In the genomic region with DNA sequence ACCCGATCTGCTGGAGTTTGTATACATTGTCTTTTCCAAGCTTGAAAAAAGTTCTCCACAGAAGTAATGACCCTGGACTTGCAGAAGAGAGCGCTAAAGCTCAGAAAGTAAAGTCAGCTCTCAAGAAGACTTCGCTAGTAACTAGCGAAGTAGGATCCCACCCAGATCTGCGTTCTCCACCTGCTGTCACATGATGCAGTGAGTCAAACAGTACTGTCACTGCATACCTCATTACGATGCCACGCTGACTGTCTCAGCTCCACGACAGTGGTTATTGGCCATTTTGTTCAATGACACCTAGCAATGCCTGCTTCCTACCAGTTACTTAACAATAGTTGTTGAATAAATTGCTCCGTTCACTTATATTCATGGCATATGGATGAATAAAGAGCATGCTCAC, we compare ENCODE assay signal across 8 cellular contexts. TPM values are rescaled to one million over a fixed set of nuclear protein-coding genes. Genes with fewer than 3 reads are reported as not detected.
DNase-seq lines count a peak whose midpoint lies in the region; ATAC-seq, FAIRE-seq and TF ChIP-seq lines count a peak whose summit lies in the region.

No MANE protein-coding gene starts in this region.

- no peak overlapping the region for H3K9ac ChIP-seq in stomach smooth muscle (ENCODE audit: low read length in 2 of 2)

- TF ChIP-seq POLR2A in right lobe of liver (IDR thresholded peaks at IDR 0.05) = no peak

- H3K36me3 ChIP-seq in right lobe of liver = no peaks in the 10 kb centered on the region
- H3K36me3 ChIP-seq in stomach smooth muscle (ENCODE audit: control insufficient read depth in 2 of 2, insufficient read depth in 2 of 2, low read length in 2 of 2) = no peaks in the 10 kb centered on the region

- ATAC-seq in GM19452 (IDR thresholded peaks at IDR 0.05; ENCODE audit: unreplicated experiment) = peak; percentile 80
- peak; percentile 87 to 98 (median 88) for ATAC-seq in right lobe of liver

- intact Hi-C loops in right lobe of liver (cut with DNase I) = loop anchor here in 1 of 2 donors (5.0 to 10.0 kb wide), 2 partner anchors 46 to 464 kb away; no protein-coding TSS in a partner anchor

- no peaks in the 10 kb centered on the region for H3K9me3 ChIP-seq in right lobe of liver
- no peaks in the 10 kb centered on the region for H3K9me3 ChIP-seq in stomach smooth muscle (ENCODE audit: control insufficient read depth in 2 of 2, low read length in 2 of 2)

- no peaks in the 10 kb centered on the region for H3K27me3 ChIP-seq in right lobe of liver
- peaks cover 0 to 3% of the 10 kb centered on the region in 2 donors for H3K27me3 ChIP-seq in stomach smooth muscle (ENCODE audit: control insufficient read depth in 1 of 2, insufficient read depth in 2 of 2, low read length in 2 of 2)

- H3K4me1 ChIP-seq in right lobe of liver (no peaks in the 10 kb centered on the region), stomach smooth muscle (ENCODE audit: control insufficient read depth, insufficient read depth, low read length) (peaks cover 4% of the 10 kb centered on the region)

- DNase-seq in DMS79 treated with DMSO at 0.1 percent for 48 hours (lab: John Stamatoyannopoulos, UW) (peak; percentile 72), HuH-7 (ENCODE audit: low spot score) (peak; percentile 83), RCC 7860 (ENCODE audit: low spot score) (peak; percentile 91), choroid plexus epithelial cell (ENCODE audit: low read depth) (peak; percentile 95), right lobe of liver (peak in 1 of 3 donors; percentile 29)
- DNase-seq in central memory CD4-positive, alpha-beta T cell = no peak

- peak; percentile 89 for FAIRE-seq in RCC 7860 (lab: Jason Lieb, UNC)

- H3K27ac ChIP-seq in right lobe of liver (no peak overlapping the region), stomach smooth muscle (ENCODE audit: low read length) (no peak overlapping the region)

- H3K4me3 ChIP-seq in choroid plexus epithelial cell (ENCODE audit: low read depth, low read length) (peak overlapping the region; percentile 28), right lobe of liver (no peak overlapping the region), stomach smooth muscle (ENCODE audit: low read length in 2 of 2) (peak overlapping the region; percentile 33 to 47)

- peak; percentile 85 for TF ChIP-seq CTCF in choroid plexus epithelial cell (conservative IDR thresholded peaks at IDR 0.05; ENCODE audit: low read depth, low read length)
- TF ChIP-seq CTCF in right lobe of liver (IDR thresholded peaks at IDR 0.05) = peak; percentile 59 to 67 (median 62)

- 10% methylated on average over 7 of the region's 9 CpGs for WGBS in right lobe of liver (ENCODE audit: insufficient coverage, low coverage, low lambda C conversion rate, missing lambda C conversion rate)

RNA-seq across cellular contexts. Expression of gene SEC61G, which starts 29.7 kb away (rescaled TPM):
- total RNA-seq in right lobe of liver = 100 to 1,000 TPM in 2 of 6 experiments, 10 to 100 TPM in 4; 44.0 to 171 (median 77.5) TPM

Comparison
In these comparisons a context has a peak if more than half of its experiments do, and no peak if none do; other contexts are left out.
1. H3K4me3 ChIP-seq: peak in choroid plexus epithelial cell (single experiment) and stomach smooth muscle (2 of 2); none in right lobe of liver (0 of 3).